9 cellular contexts compared by ENCODE assay signal in the genomic region with DNA sequence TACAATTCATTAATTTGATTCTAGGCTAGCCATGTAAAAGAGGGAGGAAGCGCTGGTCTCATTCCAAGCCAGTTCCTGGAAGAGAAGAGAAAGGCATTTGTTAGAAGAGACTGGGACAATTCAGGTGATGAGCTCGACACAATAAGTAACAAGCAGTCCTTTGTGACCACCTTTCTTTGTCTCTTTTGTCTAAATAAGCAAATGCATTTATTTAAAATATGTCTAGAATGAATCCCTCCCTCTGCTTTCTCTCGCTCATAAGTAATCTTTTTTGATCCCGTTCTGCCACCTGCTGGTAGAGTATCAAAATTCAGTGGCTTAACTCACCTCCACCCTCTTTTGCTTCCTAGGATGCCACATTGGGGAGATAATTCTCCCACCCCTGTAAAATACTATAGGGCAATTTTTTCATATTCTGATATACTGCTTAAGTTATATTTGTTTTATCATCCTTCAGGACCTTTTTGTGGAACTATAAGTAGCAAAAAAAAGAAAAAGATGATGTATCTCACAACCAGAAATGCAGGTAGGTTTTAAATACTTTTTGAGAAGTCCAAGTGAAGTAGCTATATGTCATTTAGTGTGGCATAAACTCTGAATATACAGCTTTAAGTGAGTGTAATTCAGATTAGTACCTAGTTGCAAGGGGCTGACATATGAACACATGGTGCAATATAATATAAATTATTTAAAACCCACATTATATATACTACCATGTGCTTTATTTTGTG.
DNase-seq lines count a peak whose midpoint lies in the region; ATAC-seq and TF ChIP-seq lines count a peak whose summit lies in the region.
"Had no signal": no experiment of that assay in that cellular context is flagged by ENCODE, and none has a peak within 500 bp of the region (broad histone marks: within the 10 kb centered on the region; RNA-seq: fewer than 3 reads in every experiment).

No MANE protein-coding gene starts in this region.

- no peak overlapping the region for H2BK5ac ChIP-seq in trophoblast cell (ENCODE audit: low read depth, low read length, poor library complexity)

- H3K9me3 ChIP-seq in trophoblast cell (ENCODE audit: insufficient read depth, low read depth, low read length), result no peaks in the 10 kb centered on the region

- no peaks in the 10 kb centered on the region for H3K4me1 ChIP-seq in trophoblast cell (ENCODE audit: control insufficient read depth in 1 of 2, insufficient read depth in 2 of 2, low read length in 2 of 2)

- no peak overlapping the region for H3K9ac ChIP-seq in trophoblast cell (ENCODE audit: low read length)

- no peak overlapping the region for H3K18ac ChIP-seq in trophoblast cell (ENCODE audit: low read length)

- no peaks in the 10 kb centered on the region for H3K79me2 ChIP-seq in trophoblast cell (ENCODE audit: control insufficient read depth, insufficient read depth, low read length, poor library complexity)

- POLR2A ChIA-PET in activated CD8-positive, alpha-beta T cell treated with anti-CD3 and anti-CD28 coated beads for 36 hours (lab: Charles Lee), result no interaction called here

- peak; percentile 82 for TF ChIP-seq CTCF in activated CD8-positive, alpha-beta T cell treated with anti-CD3 and anti-CD28 coated beads for 36 hours (IDR thresholded peaks at IDR 0.05)
- peak; percentile 66 for TF ChIP-seq CTCF in fibroblast of pulmonary artery (IDR thresholded peaks at IDR 0.05; ENCODE audit: low read length, missing control alignments)

- H3K4me3 ChIP-seq in fibroblast of pulmonary artery (replicated peaks; ENCODE audit: low read depth, low read length), result no peak overlapping the region
- no peak overlapping the region for H3K4me3 ChIP-seq in trophoblast cell (ENCODE audit: low read depth, low read length)

- H4K91ac ChIP-seq in trophoblast cell (ENCODE audit: low read depth, low read length), result no peak overlapping the region

- intact Hi-C loops in activated CD8-positive, alpha-beta T cell treated with anti-CD3 and anti-CD28 coated beads for 36 hours (cut with micrococcal nuclease), result loop anchor here (10.0 kb wide), 1 partner anchor 371 kb away; no protein-coding TSS in a partner anchor

- CTCF ChIA-PET in activated CD8-positive, alpha-beta T cell treated with anti-CD3 and anti-CD28 coated beads for 36 hours (lab: Charles Lee), result interaction anchor here (0.6 to 7.0 kb wide), 32 partner anchors 9 to 969 kb away, joined by 3 to 53 read pairs (median 4); partner anchors contain the start of gene PALS2

- H3K27ac ChIP-seq in trophoblast cell (ENCODE audit: low read depth, low read length), result no peak overlapping the region

- peaks cover 12% of the 10 kb centered on the region for H3K36me3 Mint-ChIP-seq in activated CD8-positive, alpha-beta T cell treated with anti-CD3 and anti-CD28 coated beads for 36 hours (ENCODE audit: low read depth)

- no CpG with 5 or more reads among the region's 4 CpGs for WGBS in trophoblast cell (ENCODE audit: extremely low coverage, insufficient coverage, insufficient read length)

- no peak overlapping the region for H2BK12ac ChIP-seq in trophoblast cell (ENCODE audit: low read length)

- H3K4me1 Mint-ChIP-seq in activated CD8-positive, alpha-beta T cell treated with anti-CD3 and anti-CD28 coated beads for 36 hours (ENCODE audit: low read depth), result peaks cover 4% of the 10 kb centered on the region

- no peaks in the 10 kb centered on the region for H3K27me3 Mint-ChIP-seq in activated CD8-positive, alpha-beta T cell treated with anti-CD3 and anti-CD28 coated beads for 36 hours
- H3K27me3 Mint-ChIP-seq: dendritic cell treated with granulocyte-macrophage colony-stimulating factor and Interleukin-4, amounts not matched to agents 40 ng/mL and 50 ng/mL, for 4 days had no signal

- ATAC-seq in HG03439 (IDR thresholded peaks at IDR 0.05; ENCODE audit: unreplicated experiment) (peak; percentile 63), HG03565 (IDR thresholded peaks at IDR 0.05; ENCODE audit: unreplicated experiment) (no peak), GM21423 (IDR thresholded peaks at IDR 0.05; ENCODE audit: unreplicated experiment) (no peak)
- ATAC-seq in activated CD8-positive, alpha-beta T cell treated with anti-CD3 and anti-CD28 coated beads for 36 hours, result peak; percentile 56

- H2BK120ac ChIP-seq in trophoblast cell (ENCODE audit: insufficient read depth, low read length, poor library complexity), result no peak overlapping the region

- no peak overlapping the region for H3K14ac ChIP-seq in trophoblast cell (ENCODE audit: low read length)

- H3K4ac ChIP-seq in trophoblast cell (ENCODE audit: low read depth, low read length), result no peak overlapping the region

- no peak overlapping the region for H2AFZ ChIP-seq in trophoblast cell (ENCODE audit: insufficient read depth, low read length, poor library complexity)

- no peaks in the 10 kb centered on the region for H3K79me1 ChIP-seq in trophoblast cell (ENCODE audit: low read length)

- H3K23ac ChIP-seq in trophoblast cell (ENCODE audit: low read length), result no peak overlapping the region

- no peaks in the 10 kb centered on the region for H3K36me3 ChIP-seq in trophoblast cell (ENCODE audit: control insufficient read depth in 1 of 2, insufficient read depth in 2 of 2, low read length in 2 of 2)

- H3K27ac Mint-ChIP-seq in activated CD8-positive, alpha-beta T cell treated with anti-CD3 and anti-CD28 coated beads for 36 hours, result no peak overlapping the region
- H3K27ac Mint-ChIP-seq: dendritic cell treated with granulocyte-macrophage colony-stimulating factor and Interleukin-4, amounts not matched to agents 40 ng/mL and 50 ng/mL, for 4 days had no signal

- H4K12ac ChIP-seq in trophoblast cell (ENCODE audit: low read depth, low read length), result no peak overlapping the region

- H3K9me3 Mint-ChIP-seq in activated CD8-positive, alpha-beta T cell treated with anti-CD3 and anti-CD28 coated beads for 36 hours, result no peaks in the 10 kb centered on the region
- H3K9me3 Mint-ChIP-seq: dendritic cell treated with granulocyte-macrophage colony-stimulating factor and Interleukin-4, amounts not matched to agents 40 ng/mL and 50 ng/mL, for 4 days had no signal

- no peak overlapping the region for H3K4me3 Mint-ChIP-seq in activated CD8-positive, alpha-beta T cell treated with anti-CD3 and anti-CD28 coated beads for 36 hours
- H3K4me3 Mint-ChIP-seq: dendritic cell treated with granulocyte-macrophage colony-stimulating factor and Interleukin-4, amounts not matched to agents 40 ng/mL and 50 ng/mL, for 4 days had no signal

- peak; percentile 13 for DNase-seq in GF-D8 (lab: John Stamatoyannopoulos, UW)
- peak; percentile 62 for DNase-seq in NCI-H748 (lab: John Stamatoyannopoulos, UW; ENCODE audit: unreplicated experiment)
- DNase-seq in activated CD8-positive, alpha-beta T cell treated with anti-CD3 and anti-CD28 coated beads for 36 hours, result peak; percentile 61
- peak; percentile 79 for DNase-seq in fibroblast of pulmonary artery (ENCODE audit: low read depth)
- peak; percentile 1 to 72 for DNase-seq in trophoblast cell

- H4K8ac ChIP-seq in trophoblast cell (ENCODE audit: low read depth, low read length), result no peak overlapping the region

- no peaks in the 10 kb centered on the region for H3K27me3 ChIP-seq in trophoblast cell (ENCODE audit: insufficient read depth, low read length)

- H3K4me2 ChIP-seq in trophoblast cell (ENCODE audit: low read length), result no peak overlapping the region

- H2AK5ac ChIP-seq in trophoblast cell (ENCODE audit: low read length), result no peak overlapping the region

Comparison
In these comparisons a context has a peak if more than half of its experiments do, and no peak if none do; other contexts are left out.
1. DNase-seq: peak in every context shown above with its lines; median percentile 79 in fibroblast of pulmonary artery; 62 in NCI-H748; 61 in activated CD8-positive, alpha-beta T cell treated with anti-CD3 and anti-CD28 coated beads for 36 hours; 36 in trophoblast cell; 13 in GF-D8.
2. ATAC-seq: peak in HG03439 (single experiment) and activated CD8-positive, alpha-beta T cell treated with anti-CD3 and anti-CD28 coated beads for 36 hours (single experiment); none in HG03565 (single experiment) and GM21423 (single experiment).